Comparison of ENCODE assay signal across 17 cellular contexts in the genomic region with DNA sequence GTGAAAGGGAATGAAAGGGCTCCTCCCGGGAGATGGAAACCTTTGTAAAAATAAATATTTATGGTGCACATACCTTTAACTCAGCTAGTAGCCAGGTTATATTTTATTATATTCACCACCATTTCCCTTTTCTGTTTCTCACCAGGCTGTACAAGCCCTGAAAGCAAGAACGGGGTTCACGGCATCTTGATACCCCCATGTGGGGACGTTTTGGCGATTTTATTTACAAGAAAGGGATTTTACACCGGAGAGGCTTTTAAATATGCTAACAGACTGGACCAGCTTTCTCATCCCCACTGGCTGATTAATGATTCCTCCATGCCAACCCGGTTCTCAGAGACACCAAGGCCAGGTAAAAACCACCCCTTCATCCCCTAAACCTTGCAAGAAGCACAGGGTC. TPM values are rescaled to one million over a fixed set of nuclear protein-coding genes. Genes with fewer than 3 reads are reported as not detected.
DNase-seq lines count a peak whose midpoint lies in the region; ATAC-seq lines count a peak whose summit lies in the region.
"Had no signal": no experiment of that assay in that cellular context is flagged by ENCODE, and none has a peak within 500 bp of the region (broad histone marks: within the 10 kb centered on the region; RNA-seq: fewer than 3 reads in every experiment).

No MANE protein-coding gene starts in this region.

- H3K4me2 ChIP-seq in neuronal stem cell (ENCODE audit: insufficient read depth, low read length, poor library complexity, severe bottlenecking): no peak overlapping the region

- H3K27me3 ChIP-seq in iPS-15b (ENCODE audit: control insufficient read depth, insufficient read depth, low read length) (peaks cover 34% of the 10 kb centered on the region), neuronal stem cell (ENCODE audit: control insufficient read depth in 3 of 3, insufficient read depth in 3 of 3, low read depth in 1 of 3, low read length in 3 of 3) (peaks cover 0 to 70% (median 20%) of the 10 kb centered on the region in 3 experiments)
- H3K27me3 ChIP-seq: body of pancreas, foreskin keratinocyte, SJSA1 had no signal

- peak; percentile 16 for DNase-seq in G401 (ENCODE audit: low spot score)
- DNase-seq in T-cell: no peak
- DNase-seq in neuronal stem cell (ENCODE audit: low spot score): no peak
- DNase-seq in DMS79 (lab: John Stamatoyannopoulos, UW): no peak
- no peak for DNase-seq in CD1c-positive myeloid dendritic cell (ENCODE audit: extremely low spot score)
- DNase-seq: BE2C; NCI-H1092 treated with DMSO at 0.1 percent for 48 hours; NK-92 treated with Interleukin-12 subunit alpha and Interleukin-12 subunit beta, amount 100 ng/mL, for 24 hours had no signal

- no peak overlapping the region for H3K14ac ChIP-seq in neuronal stem cell (ENCODE audit: low read length)

- H2BK15ac ChIP-seq in neuronal stem cell (ENCODE audit: low read length): no peak overlapping the region

- no CpG with 5 or more reads among the region's 7 CpGs for WGBS in neuronal stem cell (ENCODE audit: extremely low coverage in 2 of 2, insufficient read length in 2 of 2, insufficient replicate concordance in 1 of 2), 2 donors

- H3K4me3 ChIP-seq in iPS-15b (ENCODE audit: low read depth, low read length) (peak overlapping the region; percentile 40), neuronal stem cell (ENCODE audit: low read length in 2 of 2) (no peak overlapping the region)
- H3K4me3 ChIP-seq: body of pancreas, SJSA1 had no signal

- no peak overlapping the region for H3K4ac ChIP-seq in neuronal stem cell (ENCODE audit: low read length)

- H2BK12ac ChIP-seq in neuronal stem cell (ENCODE audit: low read length): no peak overlapping the region

- no peak overlapping the region for H2AK5ac ChIP-seq in neuronal stem cell (ENCODE audit: low read depth, low read length)

- H3K9me3 ChIP-seq in iPS-15b (ENCODE audit: control insufficient read depth, insufficient read depth, low read length) (no peaks in the 10 kb centered on the region), neuronal stem cell (replicated peaks in 1 of 2; ENCODE audit: control insufficient read depth in 2 of 2, insufficient read depth in 1 of 2, low read depth in 1 of 2, low read length in 2 of 2) (no peaks in the 10 kb centered on the region)
- H3K9me3 ChIP-seq: BE2C, body of pancreas, SJSA1 had no signal

- H2BK120ac ChIP-seq in neuronal stem cell (ENCODE audit: low read depth, low read length): no peak overlapping the region

- peaks cover 9 to 11% (median 10%) of the 10 kb centered on the region in 3 donors for H3K4me1 Mint-ChIP-seq in T-cell

- CTCF ChIA-PET in T-cell (lab: Charles Lee): interaction anchor here (0.5 to 1.9 kb wide), 5 partner anchors 21 to 711 kb away, joined by 3 to 8 read pairs (median 4); no protein-coding TSS in a partner anchor

- no peak overlapping the region for H4K91ac ChIP-seq in neuronal stem cell (ENCODE audit: low read depth, low read length, poor library complexity)

- POLR2A ChIA-PET in T-cell (lab: Charles Lee): no interaction called here

- H3K36me3 Mint-ChIP-seq in T-cell: no peaks in the 10 kb centered on the region

- ATAC-seq in T-cell (replicated peaks in 1 of 4) (no peak), GM21390 (IDR thresholded peaks at IDR 0.05; ENCODE audit: unreplicated experiment) (no peak), HG03196 (IDR thresholded peaks at IDR 0.05; ENCODE audit: unreplicated experiment) (no peak)
- ATAC-seq: body of pancreas, HepG2 had no signal

- no peak overlapping the region for H2BK5ac ChIP-seq in neuronal stem cell (ENCODE audit: low read length)

- no peak overlapping the region for H3K27ac Mint-ChIP-seq in T-cell
- H3K27ac Mint-ChIP-seq: activated CD8-positive, alpha-beta T cell treated with anti-CD3 and anti-CD28 coated beads, Interleukin-2, amount 10 ng/mL, durations not matched to agents 7 days and 5 days had no signal

- H3K79me1 ChIP-seq in neuronal stem cell (ENCODE audit: low read depth, low read length): no peaks in the 10 kb centered on the region

- H3K23ac ChIP-seq in neuronal stem cell (ENCODE audit: low read depth, low read length, poor library complexity): no peak overlapping the region

- H3K27ac ChIP-seq in neuronal stem cell (replicated peaks; ENCODE audit: low read length): no peak overlapping the region
- H3K27ac ChIP-seq: body of pancreas, foreskin keratinocyte, SJSA1 had no signal

- H3K9me3 Mint-ChIP-seq in T-cell: no peaks in the 10 kb centered on the region

- no peak overlapping the region for H3K18ac ChIP-seq in neuronal stem cell (ENCODE audit: low read length)

- peaks cover 6 to 10% of the 10 kb centered on the region in 2 donors for H3K27me3 Mint-ChIP-seq in T-cell

- no peak overlapping the region for H4K8ac ChIP-seq in neuronal stem cell (ENCODE audit: low read depth, low read length)

- H3K9ac ChIP-seq in iPS-15b (ENCODE audit: low read depth, low read length) (no peak overlapping the region), neuronal stem cell (ENCODE audit: low read depth, low read length, poor library complexity) (no peak overlapping the region)

- peak overlapping the region in 2 of 3 donors; percentile 37 to 70 for H3K4me3 Mint-ChIP-seq in T-cell

- H3K4me1 ChIP-seq in iPS-15b (ENCODE audit: control insufficient read depth, insufficient read depth, low read length) (peaks cover 5% of the 10 kb centered on the region), neuronal stem cell (ENCODE audit: control insufficient read depth in 2 of 2, insufficient read depth in 1 of 2, low read depth in 1 of 2, low read length in 2 of 2) (peaks cover 0 to 2% of the 10 kb centered on the region in 2 donors)
- H3K4me1 ChIP-seq: BE2C, body of pancreas, foreskin keratinocyte, SJSA1 had no signal

- H2AFZ ChIP-seq in neuronal stem cell (ENCODE audit: low read length): peak overlapping the region; percentile 81

- H3K36me3 ChIP-seq in iPS-15b (ENCODE audit: control insufficient read depth, insufficient read depth, low read length) (no peaks in the 10 kb centered on the region), neuronal stem cell (replicated peaks in 1 of 2; ENCODE audit: control insufficient read depth in 2 of 2, insufficient read depth in 2 of 2, low read length in 2 of 2) (no peaks in the 10 kb centered on the region)
- H3K36me3 ChIP-seq: BE2C, SJSA1 had no signal

- in situ Hi-C loops in G401 (cut with HindIII; ENCODE audit: low sequenced_read_pairs): no loop called here

RNA-seq across cellular contexts. Expression of a gene that starts 19.2 kb away (rescaled TPM):
- total RNA-seq in G401 (2014; rRNA removed; shearing (Covaris generic)): not detected in 2 replicates
- total RNA-seq in T-cell: not detected
- polyA plus RNA-seq in neuronal stem cell (2013, experiment 1 of 2): not detected
- polyA plus RNA-seq in neuronal stem cell (2013, experiment 2 of 2): not detected
- total RNA-seq: activated CD8-positive, alpha-beta T cell treated with anti-CD3 and anti-CD28 coated beads, Interleukin-2, amount 10 ng/mL, durations not matched to agents 7 days and 5 days; body of pancreas; foreskin keratinocyte; HepG2; posterior vena cava had no signal
- polyA plus RNA-seq: foreskin keratinocyte, HepG2 had no signal

RNA-seq across cellular contexts. Expression of a gene that starts 48.0 kb away (rescaled TPM):
- 40.7 and 69.8 TPM in 2 replicates for total RNA-seq in G401 (2014; rRNA removed; shearing (Covaris generic))
- 10 to 100 TPM; 22.3 to 29.4 (median 27.4) TPM for total RNA-seq in T-cell
- polyA plus RNA-seq in neuronal stem cell (2013, experiment 1 of 2): 50.0 TPM
- 52.6 TPM for polyA plus RNA-seq in neuronal stem cell (2013, experiment 2 of 2)
